10 cellular contexts compared by ENCODE assay signal in genomic region chr10:22911889-22912762, GRCh38. TPM values are rescaled to one million over a fixed set of nuclear protein-coding genes. Genes with fewer than 3 reads are reported as not detected.
DNase-seq lines count a peak whose midpoint lies in the region; ATAC-seq and TF ChIP-seq lines count a peak whose summit lies in the region.
"Had no signal": no experiment of that assay in that cellular context is flagged by ENCODE, and none has a peak within 500 bp of the region (broad histone marks: within the 10 kb centered on the region; RNA-seq: fewer than 3 reads in every experiment).

No MANE protein-coding gene starts in this region.

- WGBS in adrenal gland, 4 donors, result 40 to 46% (median 44%) methylated on average over 10 of the region's 10 CpGs

- TF ChIP-seq POLR2A in adrenal gland (IDR thresholded peaks at IDR 0.05), result no peak

- no peak for TF ChIP-seq CTCF in adrenal gland (IDR thresholded peaks at IDR 0.05)

- no peaks in the 10 kb centered on the region for H3K9me3 ChIP-seq in adrenal gland (replicated peaks in 1 of 3)

- intact Hi-C loops in adrenal gland (cut with DNase I), result no loop called here

- H3K27ac ChIP-seq in adrenal gland, result no peak overlapping the region

- peaks cover 0 to 19% of the 10 kb centered on the region in 2 donors for H3K4me1 ChIP-seq in adrenal gland (replicated peaks in 1 of 2)

- H3K27me3 ChIP-seq in adrenal gland, result no peaks in the 10 kb centered on the region

- no peaks in the 10 kb centered on the region for H3K36me3 ChIP-seq in adrenal gland (replicated peaks in 1 of 2)

- DNase-seq in EL (peak; percentile 31), NCI-H2107 treated with DMSO at 0.1 percent for 48 hours (lab: John Stamatoyannopoulos, UW; ENCODE audit: unreplicated experiment) (peak; percentile 90), adrenal gland (peak; percentile 36 to 81 (median 61)), lung microvascular endothelial cell (ENCODE audit: low read depth in 2 of 2) (peak; percentile 78 to 83), activated gamma-delta T cell treated with Interleukin-2 at 50 U/mL for 16 hours (no peak), hypothalamus (lab: John Stamatoyannopoulos, UW) (no peak)

- ATAC-seq in GM18502 (IDR thresholded peaks at IDR 0.05; ENCODE audit: poor library complexity, unreplicated experiment) (no peak), HG03175 (IDR thresholded peaks at IDR 0.05; ENCODE audit: unreplicated experiment) (no peak)

- no peak overlapping the region for H3K4me3 ChIP-seq in adrenal gland

RNA-seq across cellular contexts. Expression of gene ARMC3, which starts 15.7 kb away (rescaled TPM):
- total RNA-seq in adrenal gland (not detected), lung microvascular endothelial cell (not detected in 2 replicates)
- not detected for polyA plus RNA-seq in adrenal gland
- total RNA-seq: skeletal muscle tissue, subcutaneous adipose tissue had no signal

Comparison
In these comparisons a context has a peak if more than half of its experiments do, and no peak if none do; other contexts are left out.
1. DNase-seq: peak in EL (single experiment), NCI-H2107 treated with DMSO at 0.1 percent for 48 hours (single experiment), adrenal gland (7 of 7) and lung microvascular endothelial cell (2 of 2); none in activated gamma-delta T cell treated with Interleukin-2 at 50 U/mL for 16 hours (single experiment) and hypothalamus (0 of 51).